34 cellular contexts compared by ENCODE assay signal in the genomic region with DNA sequence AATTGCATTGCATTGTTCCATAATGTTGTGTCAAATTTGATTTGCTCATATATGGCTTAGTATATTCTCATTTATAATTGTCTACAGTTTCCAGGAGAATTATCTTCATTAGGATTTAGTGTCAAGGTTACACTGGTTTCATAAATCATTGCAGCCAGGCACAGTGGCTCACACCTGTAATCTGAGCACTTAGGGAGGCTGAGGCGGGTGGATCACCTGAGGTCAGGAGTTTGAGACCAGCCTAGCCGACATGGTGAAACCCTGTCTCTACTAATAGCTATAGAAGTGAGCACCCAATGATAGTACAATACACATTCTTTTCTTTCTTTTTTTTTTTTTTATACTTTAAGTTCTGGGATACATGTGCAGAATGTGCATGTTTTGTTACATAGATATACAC.
"Had no signal": no experiment of that assay in that cellular context is flagged by ENCODE, and none has a peak within 500 bp of the region (broad histone marks: within the 10 kb centered on the region; RNA-seq: fewer than 3 reads in every experiment).

No MANE protein-coding gene starts in this region.

- H3K4me3 ChIP-seq: MG63 had no signal

- H3K27me3 ChIP-seq: MG63 had no signal

- DNase-seq: Karpas-422, Kasumi-1, MG63, MM.1S, MV-4-11, NCI-H1048, NCI-H1092, NCI-H1092 treated with DMSO at 0.1 percent for 48 hours, NCI-H1105, NCI-H1105 treated with DMSO at 0.1 percent for 48 hours, NCI-H1417, NCI-H1417 treated with DMSO at 0.1 percent for 48 hours, NCI-H1436, NCI-H1436 treated with DMSO at 0.1 percent for 48 hours, NCI-H146, NCI-H1694, NCI-H1694 treated with DMSO at 0.1 percent for 48 hours, NCI-H187 treated with DMSO at 0.1 percent for 48 hours, NCI-H1930, NCI-H2029, NCI-H2029 treated with DMSO at 0.1 percent for 48 hours, NCI-H2081, NCI-H2081 treated with DMSO at 0.1 percent for 48 hours, NCI-H2107, NCI-H2171, NCI-H2171 treated with DMSO at 0.1 percent for 48 hours, NCI-H2227 treated with DMSO at 0.1 percent for 48 hours, NCI-H226, NCI-H345, NCI-H446, NCI-H446 treated with DMSO at 0.1 percent for 48 hours, NCI-H510A, NCI-H510A treated with DMSO at 0.1 percent for 48 hours, NCI-H524 had no signal

- H3K9me3 ChIP-seq: MG63 had no signal

- H3K36me3 ChIP-seq: MG63 had no signal
